ENCODE assay signal across 9 cellular contexts in the genomic region with DNA sequence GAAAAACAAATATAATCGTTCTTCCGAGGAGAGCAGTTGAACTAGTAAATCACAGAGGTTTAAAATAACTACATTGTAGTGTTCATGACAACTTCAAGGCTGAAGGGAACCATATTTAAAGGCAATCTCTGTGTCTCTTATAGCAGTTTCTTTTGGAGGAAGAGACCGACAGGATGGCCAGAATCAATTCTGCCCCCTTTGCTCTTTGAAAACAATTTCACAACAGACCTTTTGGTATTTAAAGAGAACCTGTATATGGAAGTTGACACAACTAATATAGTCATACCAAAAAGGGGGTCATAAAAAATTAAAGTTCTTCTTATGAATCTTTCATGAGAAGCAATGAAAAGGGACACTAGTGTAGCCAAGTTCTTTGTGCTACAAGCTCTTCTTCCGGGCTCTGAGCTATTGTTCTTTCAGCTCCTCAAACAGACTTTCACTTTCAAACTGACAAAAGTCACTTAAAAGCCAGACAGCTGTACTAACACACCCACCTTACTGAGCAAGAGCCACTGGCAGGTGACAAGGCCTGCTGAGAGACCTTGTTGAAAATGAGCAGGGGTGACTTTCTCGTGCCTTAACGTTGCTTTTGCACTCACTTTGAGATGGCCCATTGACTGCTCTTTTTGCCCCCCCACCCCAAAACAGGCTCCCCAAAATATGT. TPM values are rescaled to one million over a fixed set of nuclear protein-coding genes. Genes with fewer than 3 reads are reported as not detected.
DNase-seq lines count a peak whose midpoint lies in the region; ATAC-seq and TF ChIP-seq lines count a peak whose summit lies in the region.
"Had no signal": no experiment of that assay in that cellular context is flagged by ENCODE, and none has a peak within 500 bp of the region (broad histone marks: within the 10 kb centered on the region; RNA-seq: fewer than 3 reads in every experiment).

No MANE protein-coding gene starts in this region.

- H2BK12ac ChIP-seq in mesenchymal stem cell (ENCODE audit: low read length in 2 of 2): no peak overlapping the region

- no peak overlapping the region for H2BK15ac ChIP-seq in mesenchymal stem cell (ENCODE audit: low read depth, poor library complexity, severe bottlenecking)

- no peak overlapping the region for H4K8ac ChIP-seq in mesenchymal stem cell (ENCODE audit: low read length)

- H3K79me1 ChIP-seq in mesenchymal stem cell (replicated peaks; ENCODE audit: low read length, poor library complexity, severe bottlenecking): no peaks in the 10 kb centered on the region

- H3K9ac ChIP-seq in mesenchymal stem cell (ENCODE audit: low read length): no peak overlapping the region

- no peak for TF ChIP-seq POLR2A in right lobe of liver (IDR thresholded peaks at IDR 0.05)

- no peak overlapping the region for H2AK5ac ChIP-seq in mesenchymal stem cell (ENCODE audit: low read length, severe bottlenecking)

- 27% methylated on average over 6 of the region's 6 CpGs for WGBS in right lobe of liver (ENCODE audit: insufficient coverage, low coverage, low lambda C conversion rate, missing lambda C conversion rate)
- 98% methylated on average over 6 of the region's 6 CpGs for WGBS in mesenchymal stem cell

- no peak overlapping the region for H3K4ac ChIP-seq in mesenchymal stem cell (ENCODE audit: low read depth in 1 of 2, low read length in 2 of 2)

- peaks cover 0 to 25% (median 8%) of the 10 kb centered on the region in 4 donors for H3K36me3 ChIP-seq in right lobe of liver
- no peaks in the 10 kb centered on the region for H3K36me3 ChIP-seq in mesenchymal stem cell (ENCODE audit: control insufficient read depth in 1 of 2, insufficient read depth in 2 of 2, low read depth in 1 of 2, low read length in 2 of 2)
- H3K36me3 ChIP-seq in effector memory CD4-positive, alpha-beta T cell (ENCODE audit: control insufficient read depth, insufficient read depth, low read length): no peaks in the 10 kb centered on the region
- H3K36me3 ChIP-seq: prostate gland had no signal

- H4K91ac ChIP-seq in mesenchymal stem cell (ENCODE audit: low read length): no peak overlapping the region

- no peak overlapping the region for H3K4me2 ChIP-seq in mesenchymal stem cell (ENCODE audit: low read length, poor library complexity, severe bottlenecking)

- no peak overlapping the region for H3K14ac ChIP-seq in mesenchymal stem cell (ENCODE audit: low read length in 2 of 2)

- H3K27ac ChIP-seq in right lobe of liver: peak overlapping the region in 2 of 3 donors; percentile 42 to 46
- no peak overlapping the region for H3K27ac ChIP-seq in mesenchymal stem cell (ENCODE audit: low read length, poor library complexity, severe bottlenecking)
- H3K27ac ChIP-seq in effector memory CD4-positive, alpha-beta T cell (ENCODE audit: insufficient read depth, low read length, poor library complexity, severe bottlenecking): no peak overlapping the region
- H3K27ac ChIP-seq: prostate gland had no signal

- H2AFZ ChIP-seq in mesenchymal stem cell (ENCODE audit: low read depth, low read length): no peak overlapping the region

- ATAC-seq in GM18511 (IDR thresholded peaks at IDR 0.05; ENCODE audit: unreplicated experiment) (peak; percentile 61), GM21723 (IDR thresholded peaks at IDR 0.05; ENCODE audit: unreplicated experiment) (peak; percentile 88), right lobe of liver (peak; percentile 23 to 61 (median 44))
- no peak for ATAC-seq in stimulated activated naive CD8-positive, alpha-beta T cell treated with anti-CD3 and anti-CD28 coated beads, Interleukin-15, Interleukin-2, amounts not matched to agents 100 U/mL and 50 U/mL, for 24 hours

- H2BK120ac ChIP-seq in mesenchymal stem cell (ENCODE audit: low read depth, low read length): no peak overlapping the region

- H3K9me3 ChIP-seq in right lobe of liver (no peaks in the 10 kb centered on the region), mesenchymal stem cell (ENCODE audit: control insufficient read depth, low read length) (no peaks in the 10 kb centered on the region)
- H3K9me3 ChIP-seq in effector memory CD4-positive, alpha-beta T cell (ENCODE audit: control insufficient read depth, low read length): peaks cover 2% of the 10 kb centered on the region
- H3K9me3 ChIP-seq: prostate gland had no signal

- peak; percentile 63 to 92 for DNase-seq in NCI-H2081 (lab: John Stamatoyannopoulos, UW)
- DNase-seq in right lobe of liver: no peak
- no peak for DNase-seq in cerebellar nuclear complex (lab: John Stamatoyannopoulos, UW)
- no peak for DNase-seq in stimulated activated naive CD8-positive, alpha-beta T cell treated with anti-CD3 and anti-CD28 coated beads, Interleukin-15, Interleukin-2, amounts not matched to agents 100 U/mL and 50 U/mL, for 24 hours
- DNase-seq in mesenchymal stem cell: no peak
- no peak for DNase-seq in effector memory CD4-positive, alpha-beta T cell

- intact Hi-C loops in right lobe of liver (cut with DNase I): no loop called here

- H3K4me1 ChIP-seq in right lobe of liver: peaks cover 0 to 87% (median 22%) of the 10 kb centered on the region in 4 donors
- no peaks in the 10 kb centered on the region for H3K4me1 ChIP-seq in mesenchymal stem cell (ENCODE audit: control insufficient read depth, insufficient read depth, low read depth, low read length)
- no peaks in the 10 kb centered on the region for H3K4me1 ChIP-seq in effector memory CD4-positive, alpha-beta T cell (ENCODE audit: control insufficient read depth, insufficient read depth, low read length, poor library complexity, severe bottlenecking)
- H3K4me1 ChIP-seq: prostate gland had no signal

- no peak for TF ChIP-seq CTCF in right lobe of liver (IDR thresholded peaks at IDR 0.05)

- no peak overlapping the region for H2BK5ac ChIP-seq in mesenchymal stem cell (ENCODE audit: low read depth, low read length, poor library complexity, severe bottlenecking)

- H3K27me3 ChIP-seq in right lobe of liver (no peaks in the 10 kb centered on the region), mesenchymal stem cell (ENCODE audit: control insufficient read depth in 1 of 2, insufficient read depth in 1 of 2, low read length in 2 of 2) (no peaks in the 10 kb centered on the region)
- no peaks in the 10 kb centered on the region for H3K27me3 ChIP-seq in effector memory CD4-positive, alpha-beta T cell (replicated peaks; ENCODE audit: control insufficient read depth, insufficient read depth, low read length, poor library complexity, severe bottlenecking)

- no peak overlapping the region for H3K18ac ChIP-seq in mesenchymal stem cell (ENCODE audit: low read depth in 1 of 2, low read length in 2 of 2)

- H3K23ac ChIP-seq in mesenchymal stem cell (ENCODE audit: low read length in 2 of 2): no peak overlapping the region

- H3K4me3 ChIP-seq in right lobe of liver (no peak overlapping the region), mesenchymal stem cell (ENCODE audit: insufficient read depth in 1 of 2, low read depth in 1 of 2, low read length in 2 of 2) (no peak overlapping the region)
- no peak overlapping the region for H3K4me3 ChIP-seq in effector memory CD4-positive, alpha-beta T cell (ENCODE audit: insufficient read depth, low read depth, low read length, poor library complexity, severe bottlenecking)
- H3K4me3 ChIP-seq: prostate gland had no signal

RNA-seq across cellular contexts. Expression of a gene that starts 31.0 kb away (rescaled TPM):
- total RNA-seq in right lobe of liver: 100 to 1,000 TPM in 4 of 6 experiments, 10 to 100 TPM in 2; 79.6 to 186 (median 164) TPM
- 0.10 TPM for polyA plus RNA-seq in mesenchymal stem cell (2013, experiment 1 of 2)
- 0.11 TPM for polyA plus RNA-seq in mesenchymal stem cell (2013, experiment 2 of 2)

Comparison
In these comparisons a context has a peak if more than half of its experiments do, and no peak if none do; other contexts are left out.
1. DNase-seq: peak in NCI-H2081 (2 of 2); none in right lobe of liver (0 of 3), cerebellar nuclear complex (0 of 2), stimulated activated naive CD8-positive, alpha-beta T cell treated with anti-CD3 and anti-CD28 coated beads, Interleukin-15, Interleukin-2, amounts not matched to agents 100 U/mL and 50 U/mL, for 24 hours (single experiment), mesenchymal stem cell (single experiment) and effector memory CD4-positive, alpha-beta T cell (0 of 3).
2. H3K27ac ChIP-seq: peak in right lobe of liver (2 of 3); none in mesenchymal stem cell (single experiment) and effector memory CD4-positive, alpha-beta T cell (single experiment).